ENCODE assay signal across 17 cellular contexts in genomic region chr12:104534162-104534856, GRCh38.
A peak's percentile ranks its signal among the peaks of the same experiment; 100 is the strongest.
DNase-seq lines count a peak whose midpoint lies in the region; ATAC-seq and TF ChIP-seq lines count a peak whose summit lies in the region.
"Had no signal": no experiment of that assay in that cellular context is flagged by ENCODE, and none has a peak within 500 bp of the region (broad histone marks: within the 10 kb centered on the region; RNA-seq: fewer than 3 reads in every experiment).

No MANE protein-coding gene starts in this region.

- peaks cover 11 to 28% of the 10 kb centered on the region in 2 donors for H3K36me3 Mint-ChIP-seq in CD4-positive, alpha-beta memory T cell
- H3K36me3 Mint-ChIP-seq in IgD-negative memory B cell = peaks cover 8% of the 10 kb centered on the region
- H3K36me3 Mint-ChIP-seq in activated T-helper 17 cell treated with anti-CD3 and anti-CD28 coated beads, Interleukin-2, amount 50 U/mL, for 72 hours (ENCODE audit: low read depth) = peaks cover 12% of the 10 kb centered on the region
- peaks cover 12 to 31% of the 10 kb centered on the region in 2 donors for H3K36me3 Mint-ChIP-seq in naive B cell
- H3K36me3 Mint-ChIP-seq in chondrocyte (ENCODE audit: low read depth) = no peaks in the 10 kb centered on the region
- H3K36me3 Mint-ChIP-seq in Calu3 (ENCODE audit: insufficient read depth, unreplicated experiment) = no peaks in the 10 kb centered on the region

- TF ChIP-seq CTCF in GM20000 (IDR thresholded peaks at IDR 0.05; ENCODE audit: extremely low read depth, missing control alignments) (no peak), chondrocyte (IDR thresholded peaks at IDR 0.05) (no peak), Calu3 (IDR thresholded peaks at IDR 0.05; ENCODE audit: unreplicated experiment) (no peak)

- H3K4me3 ChIP-seq in CD4-positive, alpha-beta memory T cell (ENCODE audit: low read length in 2 of 2) = no peak overlapping the region
- H3K4me3 ChIP-seq: heart left ventricle had no signal

- H3K27ac ChIP-seq in CD4-positive, alpha-beta memory T cell (ENCODE audit: low read depth, low read length) = no peak overlapping the region
- H3K27ac ChIP-seq: heart left ventricle had no signal

- no peaks in the 10 kb centered on the region for H3K27me3 ChIP-seq in CD4-positive, alpha-beta memory T cell (ENCODE audit: insufficient read depth, low read length)
- H3K27me3 ChIP-seq: heart left ventricle had no signal

- CTCF ChIA-PET in CD4-positive, alpha-beta memory T cell (lab: Charles Lee; ENCODE audit: partially characterized antibody) = interaction anchor here (0.7 to 1.1 kb wide), 3 partner anchors 74 to 152 kb away, joined by 3 to 5 read pairs (median 3); no protein-coding TSS in a partner anchor
- CTCF ChIA-PET in Calu3 (lab: Charles Lee) = no interaction called here

- no peaks in the 10 kb centered on the region for H3K36me3 ChIP-seq in CD4-positive, alpha-beta memory T cell (ENCODE audit: insufficient read depth, low read length)
- H3K36me3 ChIP-seq: heart left ventricle had no signal

- peak overlapping the region in 5 of 7 donors; percentile 2 to 65 (median 26) for H3K27ac Mint-ChIP-seq in CD4-positive, alpha-beta memory T cell
- H3K27ac Mint-ChIP-seq in IgD-negative memory B cell = peak overlapping the region in 2 of 3 donors; percentile 27 to 49
- peak overlapping the region; percentile 44 for H3K27ac Mint-ChIP-seq in activated T-helper 17 cell treated with anti-CD3 and anti-CD28 coated beads, Interleukin-2, amount 50 U/mL, for 72 hours
- peak overlapping the region in 4 of 6 donors; percentile 8 to 55 (median 44) for H3K27ac Mint-ChIP-seq in naive B cell
- no peak overlapping the region for H3K27ac Mint-ChIP-seq in chondrocyte (ENCODE audit: unreplicated experiment)
- H3K27ac Mint-ChIP-seq in Calu3 (ENCODE audit: unreplicated experiment) = no peak overlapping the region

- H3K9me3 Mint-ChIP-seq in CD4-positive, alpha-beta memory T cell = peaks cover 0 to 5% (median 0%) of the 10 kb centered on the region in 8 donors
- H3K9me3 Mint-ChIP-seq in IgD-negative memory B cell (no peaks in the 10 kb centered on the region), naive B cell (peaks cover 0 to 12% (median 3%) of the 10 kb centered on the region in 7 donors), chondrocyte (ENCODE audit: low read depth) (no peaks in the 10 kb centered on the region), Calu3 (ENCODE audit: low read depth, unreplicated experiment) (no peaks in the 10 kb centered on the region)
- no peaks in the 10 kb centered on the region for H3K9me3 Mint-ChIP-seq in activated T-helper 17 cell treated with anti-CD3 and anti-CD28 coated beads, Interleukin-2, amount 50 U/mL, for 72 hours

- H3K27me3 Mint-ChIP-seq in CD4-positive, alpha-beta memory T cell = no peaks in the 10 kb centered on the region
- H3K27me3 Mint-ChIP-seq in IgD-negative memory B cell = no peaks in the 10 kb centered on the region
- no peaks in the 10 kb centered on the region for H3K27me3 Mint-ChIP-seq in activated T-helper 17 cell treated with anti-CD3 and anti-CD28 coated beads, Interleukin-2, amount 50 U/mL, for 72 hours
- H3K27me3 Mint-ChIP-seq in naive B cell = no peaks in the 10 kb centered on the region
- H3K27me3 Mint-ChIP-seq in chondrocyte (ENCODE audit: low read depth) = no peaks in the 10 kb centered on the region
- peaks cover 97% of the 10 kb centered on the region for H3K27me3 Mint-ChIP-seq in Calu3 (ENCODE audit: unreplicated experiment)

- peak overlapping the region in 1 of 8 donors; percentile 3 for H3K4me3 Mint-ChIP-seq in CD4-positive, alpha-beta memory T cell
- H3K4me3 Mint-ChIP-seq in IgD-negative memory B cell (no peak overlapping the region), naive B cell (peak overlapping the region in 1 of 8 donors; percentile 55), chondrocyte (ENCODE audit: unreplicated experiment) (no peak overlapping the region), Calu3 (ENCODE audit: low read depth, unreplicated experiment) (no peak overlapping the region)
- H3K4me3 Mint-ChIP-seq in activated T-helper 17 cell treated with anti-CD3 and anti-CD28 coated beads, Interleukin-2, amount 50 U/mL, for 72 hours = peak overlapping the region; percentile 27

- intact Hi-C loops in CD4-positive, alpha-beta memory T cell (cut with micrococcal nuclease) = no loop called here
- intact Hi-C loops in Calu3 (cut with micrococcal nuclease; ENCODE audit: unreplicated experiment) = no loop called here

- no peak for DNase-seq in CD4-positive, alpha-beta memory T cell
- DNase-seq in naive B cell (no peak), GM20000 (ENCODE audit: low spot score) (no peak), SW480 (ENCODE audit: low spot score) (no peak), chondrocyte (ENCODE audit: low spot score) (no peak), Calu3 (no peak)
- DNase-seq: activated CD4-positive, alpha-beta T cell treated with anti-CD3 and anti-CD28 coated beads for 1 hour; cortex of kidney; heart left ventricle; kidney glomerular epithelial cell; NCI-H1417 treated with DMSO at 0.1 percent for 48 hours; NCI-H2227 treated with DMSO at 0.1 percent for 48 hours; OCI-M1; SW 1271 had no signal

- H3K9me3 ChIP-seq in CD4-positive, alpha-beta memory T cell (ENCODE audit: control insufficient read depth in 1 of 2, low read length in 2 of 2) = no peaks in the 10 kb centered on the region
- H3K9me3 ChIP-seq: heart left ventricle had no signal

- H3K4me1 Mint-ChIP-seq in CD4-positive, alpha-beta memory T cell = peaks cover 57 to 93% (median 85%) of the 10 kb centered on the region in 4 donors
- H3K4me1 Mint-ChIP-seq in IgD-negative memory B cell (peaks cover 48 to 60% (median 54%) of the 10 kb centered on the region in 3 donors), naive B cell (peaks cover 83 to 91% (median 90%) of the 10 kb centered on the region in 3 donors), chondrocyte (ENCODE audit: low read depth) (peaks cover 11% of the 10 kb centered on the region), Calu3 (ENCODE audit: low read depth, unreplicated experiment) (no peaks in the 10 kb centered on the region)
- peaks cover 55% of the 10 kb centered on the region for H3K4me1 Mint-ChIP-seq in activated T-helper 17 cell treated with anti-CD3 and anti-CD28 coated beads, Interleukin-2, amount 50 U/mL, for 72 hours

- peaks cover 52% of the 10 kb centered on the region for H3K4me1 ChIP-seq in CD4-positive, alpha-beta memory T cell (ENCODE audit: insufficient read depth, low read length)

- BruUV-seq in Calu3 (replicated peaks; lab: Mats Ljungman, UMichigan) = no TSS peak

- no peak for ATAC-seq in activated T-helper 17 cell treated with anti-CD3 and anti-CD28 coated beads, Interleukin-2, amount 50 U/mL, for 72 hours (replicated peaks)
- no peak for ATAC-seq in naive B cell (ENCODE audit: low read depth in 2 of 2)
- ATAC-seq: esophagus mucosa, heart left ventricle had no signal

- POLR2A ChIA-PET in CD4-positive, alpha-beta memory T cell (lab: Charles Lee; ENCODE audit: partially characterized antibody) = interaction anchor here (0.7 to 1.0 kb wide), 3 partner anchors 26 to 77 kb away, joined by 3 to 4 read pairs (median 3); partner anchors contain the start of gene CHST11

Comparison
In these comparisons a context has a peak if more than half of its experiments do, and no peak if none do; other contexts are left out.
1. H3K27ac Mint-ChIP-seq: peak in CD4-positive, alpha-beta memory T cell (5 of 7), IgD-negative memory B cell (2 of 3), activated T-helper 17 cell treated with anti-CD3 and anti-CD28 coated beads, Interleukin-2, amount 50 U/mL, for 72 hours (single experiment) and naive B cell (4 of 6); none in chondrocyte (single experiment) and Calu3 (single experiment).